In the genomic region with DNA sequence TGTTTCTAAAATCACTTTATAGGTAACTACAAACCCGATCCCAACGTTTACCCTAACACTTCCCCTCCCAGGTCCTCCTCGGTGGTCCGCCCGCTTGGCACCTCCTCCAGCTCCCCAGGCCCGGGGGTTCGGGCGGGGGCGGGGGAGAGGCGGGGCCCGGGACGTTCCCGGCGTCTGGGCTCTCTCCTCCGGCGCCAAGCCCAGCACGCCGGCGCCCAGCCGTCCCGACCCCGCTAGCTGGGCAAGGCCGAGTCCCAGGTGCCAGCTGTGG, we compare ENCODE assay signal across 8 cellular contexts. TPM values are rescaled to one million over a fixed set of nuclear protein-coding genes. Genes with fewer than 3 reads are reported as not detected.
DNase-seq lines count a peak whose midpoint lies in the region; ATAC-seq and TF ChIP-seq lines count a peak whose summit lies in the region.

No MANE protein-coding gene starts in this region.

- peak overlapping the region; percentile 90 for H3K27ac ChIP-seq in temporal lobe (ENCODE audit: low read depth, low read length)

- H3K4me1 Mint-ChIP-seq in activated CD8-positive, alpha-beta T cell treated with anti-CD3 and anti-CD28 coated beads, Interleukin-2, amount 10 ng/mL, durations not matched to agents 7 days and 5 days (ENCODE audit: low read depth), result peaks cover 49% of the 10 kb centered on the region

- no peaks in the 10 kb centered on the region for H3K9me3 ChIP-seq in BE2C

- peaks cover 22% of the 10 kb centered on the region for H3K36me3 ChIP-seq in BE2C

- peaks cover 45% of the 10 kb centered on the region for H3K36me3 Mint-ChIP-seq in activated CD8-positive, alpha-beta T cell treated with anti-CD3 and anti-CD28 coated beads, Interleukin-2, amount 10 ng/mL, durations not matched to agents 7 days and 5 days (ENCODE audit: low read depth)

- DNase-seq in BE2C (no peak), iPS-NIHi11 (ENCODE audit: low spot score) (peak; percentile 65)
- no peak for DNase-seq in activated CD8-positive, alpha-beta T cell treated with anti-CD3 and anti-CD28 coated beads, Interleukin-2, amount 10 ng/mL, durations not matched to agents 7 days and 5 days
- DNase-seq in stimulated activated CD4-positive, alpha-beta T cell treated with anti-CD3 and anti-CD28 coated beads, Interleukin-2, amount 100 ng/mL, for 48 hours, result no peak

- TF ChIP-seq CTCF in BE2C (IDR thresholded peaks at IDR 0.05; ENCODE audit: low read depth, low read length), result no peak

- H3K4me3 Mint-ChIP-seq in activated CD8-positive, alpha-beta T cell treated with anti-CD3 and anti-CD28 coated beads, Interleukin-2, amount 10 ng/mL, durations not matched to agents 7 days and 5 days, result peak overlapping the region; percentile 92

- ATAC-seq in GM21619 (IDR thresholded peaks at IDR 0.05; ENCODE audit: unreplicated experiment) (peak; percentile 21), HG03432 (IDR thresholded peaks at IDR 0.05; ENCODE audit: unreplicated experiment) (no peak), GM18907 (IDR thresholded peaks at IDR 0.05; ENCODE audit: unreplicated experiment) (no peak)
- no peak for ATAC-seq in activated CD8-positive, alpha-beta T cell treated with anti-CD3 and anti-CD28 coated beads, Interleukin-2, amount 10 ng/mL, durations not matched to agents 7 days and 5 days

- no peaks in the 10 kb centered on the region for H3K4me1 ChIP-seq in BE2C

- no peaks in the 10 kb centered on the region for H3K27me3 Mint-ChIP-seq in activated CD8-positive, alpha-beta T cell treated with anti-CD3 and anti-CD28 coated beads, Interleukin-2, amount 10 ng/mL, durations not matched to agents 7 days and 5 days (ENCODE audit: low read depth)

- no peaks in the 10 kb centered on the region for H3K27me3 ChIP-seq in BE2C

- H3K27ac Mint-ChIP-seq in activated CD8-positive, alpha-beta T cell treated with anti-CD3 and anti-CD28 coated beads, Interleukin-2, amount 10 ng/mL, durations not matched to agents 7 days and 5 days, result peak overlapping the region; percentile 96

- POLR2A ChIA-PET in activated CD8-positive, alpha-beta T cell treated with anti-CD3 and anti-CD28 coated beads, Interleukin-2, amount 10 ng/mL, durations not matched to agents 7 days and 5 days (lab: Charles Lee), result interaction anchor here (0.6 to 2.6 kb wide), 9 partner anchors 8 to 96 kb away, joined by 3 to 56 read pairs (median 3); a partner anchor contains a TSS

- no peaks in the 10 kb centered on the region for H3K9me3 Mint-ChIP-seq in activated CD8-positive, alpha-beta T cell treated with anti-CD3 and anti-CD28 coated beads, Interleukin-2, amount 10 ng/mL, durations not matched to agents 7 days and 5 days (ENCODE audit: insufficient read depth)

- CTCF ChIA-PET in activated CD8-positive, alpha-beta T cell treated with anti-CD3 and anti-CD28 coated beads, Interleukin-2, amount 10 ng/mL, durations not matched to agents 7 days and 5 days (lab: Charles Lee), result interaction anchor here (1.2 to 2.8 kb wide), 5 partner anchors 26 to 92 kb away, joined by 3 to 14 read pairs (median 5); no protein-coding TSS in a partner anchor

- H3K4me3 ChIP-seq in BE2C (ENCODE audit: low read depth, low read length), result peak overlapping the region; percentile 86

RNA-seq across cellular contexts. Expression of a gene that starts 0.5 kb away (rescaled TPM):
- 75.2 TPM for polyA plus RNA-seq in BE2C (2012; ENCODE audit: insufficient read depth, insufficient read length, low read depth)
- 10 to 100 TPM; 85.6 to 87.6 TPM for total RNA-seq in activated CD8-positive, alpha-beta T cell treated with anti-CD3 and anti-CD28 coated beads, Interleukin-2, amount 10 ng/mL, durations not matched to agents 7 days and 5 days
- 101 TPM for total RNA-seq in temporal lobe

RNA-seq across cellular contexts. Expression of a gene that starts 0.8 kb away (rescaled TPM):
- 5.3 TPM for polyA plus RNA-seq in BE2C (2012; ENCODE audit: insufficient read depth, insufficient read length, low read depth)
- total RNA-seq in activated CD8-positive, alpha-beta T cell treated with anti-CD3 and anti-CD28 coated beads, Interleukin-2, amount 10 ng/mL, durations not matched to agents 7 days and 5 days, result 10 to 100 TPM; 21.3 to 22.3 TPM
- total RNA-seq in temporal lobe, result 25.8 TPM
